Comparison of ENCODE assay signal across 20 cellular contexts in genomic region chr2:157931542-157931941, GRCh38. TPM values are rescaled to one million over a fixed set of nuclear protein-coding genes. Genes with fewer than 3 reads are reported as not detected.
DNase-seq lines count a peak whose midpoint lies in the region; ATAC-seq and TF ChIP-seq lines count a peak whose summit lies in the region.
"Had no signal": no experiment of that assay in that cellular context is flagged by ENCODE, and none has a peak within 500 bp of the region (broad histone marks: within the 10 kb centered on the region; RNA-seq: fewer than 3 reads in every experiment).

No MANE protein-coding gene starts in this region.

- no peak overlapping the region for H3K4me3 ChIP-seq in cardiac muscle cell
- no peak overlapping the region for H3K4me3 ChIP-seq in esophagus muscularis mucosa
- H3K4me3 ChIP-seq in right lobe of liver: no peak overlapping the region
- H3K4me3 ChIP-seq in ovary: no peak overlapping the region
- H3K4me3 ChIP-seq: Peyer's patch had no signal

- TF ChIP-seq CTCF in cardiac muscle cell (IDR thresholded peaks at IDR 0.05; ENCODE audit: low read depth, low read length): no peak
- no peak for TF ChIP-seq CTCF in esophagus muscularis mucosa (IDR thresholded peaks at IDR 0.05)
- no peak for TF ChIP-seq CTCF in right lobe of liver (IDR thresholded peaks at IDR 0.05)
- no peak for TF ChIP-seq CTCF in ovary (IDR thresholded peaks at IDR 0.05)

- intact Hi-C loops in cardiac septum (cut with DNase I): no loop called here
- intact Hi-C loops in esophagus muscularis mucosa (cut with DNase I): no loop called here
- intact Hi-C loops in right lobe of liver (cut with DNase I): no loop called here
- intact Hi-C loops in ovary (cut with DNase I): no loop called here

- DNase-seq in cardiac muscle cell (ENCODE audit: low read depth in 1 of 2, low spot score in 1 of 2) (no peak), cardiac septum (ENCODE audit: low spot score) (no peak), esophagus muscularis mucosa (ENCODE audit: extremely low spot score) (peak; percentile 34), right lobe of liver (no peak), ovary (no peak), SW480 (ENCODE audit: low spot score) (no peak), NCI-H1092 (lab: John Stamatoyannopoulos, UW) (no peak)
- DNase-seq: BE2C; Caco-2; CD4-positive, CD25-positive, alpha-beta regulatory T cell; DMS79; H9; Kasumi-1; MM.1S; NCI-H1092 treated with DMSO at 0.1 percent for 48 hours; NCI-H146; NCI-H2081 treated with DMSO at 0.1 percent for 48 hours; NCI-H748 treated with DMSO at 0.1 percent for 48 hours; NK-92 treated with Interleukin-12 subunit alpha and Interleukin-12 subunit beta, amount 100 ng/mL, for 24 hours; Peyer's patch had no signal

- H3K9me3 ChIP-seq in cardiac muscle cell (ENCODE audit: low read depth): no peaks in the 10 kb centered on the region
- H3K9me3 ChIP-seq in esophagus muscularis mucosa: no peaks in the 10 kb centered on the region
- no peaks in the 10 kb centered on the region for H3K9me3 ChIP-seq in right lobe of liver
- no peaks in the 10 kb centered on the region for H3K9me3 ChIP-seq in ovary
- H3K9me3 ChIP-seq: BE2C, Caco-2, Peyer's patch had no signal

- H3K4me1 ChIP-seq in cardiac muscle cell (ENCODE audit: low read depth) (peaks cover 32% of the 10 kb centered on the region), esophagus muscularis mucosa (no peaks in the 10 kb centered on the region), right lobe of liver (peaks cover 0 to 16% (median 5%) of the 10 kb centered on the region in 4 donors), ovary (ENCODE audit: insufficient read depth) (no peaks in the 10 kb centered on the region)
- H3K4me1 ChIP-seq: BE2C, Peyer's patch had no signal

- TF ChIP-seq EP300 in esophagus muscularis mucosa (IDR thresholded peaks at IDR 0.05): no peak
- no peak for TF ChIP-seq EP300 in ovary (IDR thresholded peaks at IDR 0.05)

- peak overlapping the region; percentile 2 for H3K27ac ChIP-seq in cardiac muscle cell
- no peak overlapping the region for H3K27ac ChIP-seq in esophagus muscularis mucosa (replicated peaks in 1 of 4)
- H3K27ac ChIP-seq in right lobe of liver: peak overlapping the region in 2 of 3 donors; percentile 40 to 73
- H3K27ac ChIP-seq in ovary: no peak overlapping the region
- H3K27ac ChIP-seq: Peyer's patch had no signal

- TF ChIP-seq POLR2A in esophagus muscularis mucosa (IDR thresholded peaks at IDR 0.05; ENCODE audit: low read depth) (no peak), right lobe of liver (IDR thresholded peaks at IDR 0.05) (no peak), ovary (IDR thresholded peaks at IDR 0.05) (no peak)

- H3K36me3 ChIP-seq in cardiac muscle cell (no peaks in the 10 kb centered on the region), esophagus muscularis mucosa (no peaks in the 10 kb centered on the region), right lobe of liver (no peaks in the 10 kb centered on the region), ovary (no peaks in the 10 kb centered on the region)
- H3K36me3 ChIP-seq: BE2C, Peyer's patch had no signal

- peak; percentile 91 to 96 (median 92) for ATAC-seq in right lobe of liver

- WGBS in esophagus muscularis mucosa: 43% methylated on average over 1 of the region's 1 CpG
- 33% methylated on average over 1 of the region's 1 CpG for WGBS in right lobe of liver (ENCODE audit: insufficient coverage, low coverage, low lambda C conversion rate, missing lambda C conversion rate)
- 11 to 37% (median 34%) methylated on average over 1 of the region's 1 CpG for WGBS in ovary, 3 donors

- no peaks in the 10 kb centered on the region for H3K27me3 ChIP-seq in cardiac muscle cell
- no peaks in the 10 kb centered on the region for H3K27me3 ChIP-seq in esophagus muscularis mucosa
- no peaks in the 10 kb centered on the region for H3K27me3 ChIP-seq in right lobe of liver
- H3K27me3 ChIP-seq in ovary: no peaks in the 10 kb centered on the region
- H3K27me3 ChIP-seq: BE2C, Peyer's patch had no signal

RNA-seq across cellular contexts. Expression of gene ACVR1, which starts 55.4 kb away (rescaled TPM):
- total RNA-seq in cardiac muscle cell (6.1 and 7.5 TPM in 2 replicates), cardiac septum (22.7 TPM), esophagus muscularis mucosa (10 to 100 TPM; 25.2 to 39.1 (median 32.3) TPM), right lobe of liver (10 to 100 TPM; 10.9 to 25.1 (median 14.6) TPM), ovary (10 to 100 TPM; 23.4 to 49.5 (median 30.4) TPM)
- polyA plus RNA-seq in cardiac muscle cell (9.0 and 12.9 TPM in 2 replicates), ovary (10 to 100 TPM; 23.4 to 51.2 TPM)

Comparison
In these comparisons a context has a peak if more than half of its experiments do, and no peak if none do; other contexts are left out.
1. H3K27ac ChIP-seq: peak in cardiac muscle cell (single experiment) and right lobe of liver (2 of 3); none in esophagus muscularis mucosa (0 of 4) and ovary (0 of 2).